ENCODE assay signal across 14 cellular contexts in genomic region chr20:11117808-11118528, GRCh38.
DNase-seq lines count a peak whose midpoint lies in the region; TF ChIP-seq lines count a peak whose summit lies in the region.
"Had no signal": no experiment of that assay in that cellular context is flagged by ENCODE, and none has a peak within 500 bp of the region (broad histone marks: within the 10 kb centered on the region; RNA-seq: fewer than 3 reads in every experiment).

No MANE protein-coding gene starts in this region.

- no peaks in the 10 kb centered on the region for H3K36me3 ChIP-seq in adipocyte (ENCODE audit: control insufficient read depth, insufficient read depth, low read length, severe bottlenecking)
- no peaks in the 10 kb centered on the region for H3K36me3 ChIP-seq in Peyer's patch
- H3K36me3 ChIP-seq in colonic mucosa, result no peaks in the 10 kb centered on the region

- H3K36me3 Mint-ChIP-seq in HFFc6 (ENCODE audit: low read depth) (no peaks in the 10 kb centered on the region), mesothelial cell of epicardium (no peaks in the 10 kb centered on the region)
- H3K36me3 Mint-ChIP-seq: naive thymus-derived CD8-positive, alpha-beta T cell had no signal

- no peaks in the 10 kb centered on the region for H3K27me3 ChIP-seq in adipocyte (replicated peaks; ENCODE audit: control insufficient read depth, insufficient read depth, low read length)
- no peaks in the 10 kb centered on the region for H3K27me3 ChIP-seq in Peyer's patch
- H3K27me3 ChIP-seq in colonic mucosa, result no peaks in the 10 kb centered on the region
- H3K27me3 ChIP-seq: body of pancreas had no signal

- H3K9me3 Mint-ChIP-seq in HFFc6 (no peaks in the 10 kb centered on the region; the same call in 1 of the 2 replicates), mesothelial cell of epicardium (no peaks in the 10 kb centered on the region)

- H3K9ac ChIP-seq in adipocyte (ENCODE audit: low read length) (no peak overlapping the region), colonic mucosa (ENCODE audit: low read depth in 2 of 2, low read length in 2 of 2) (no peak overlapping the region)

- no peak for TF ChIP-seq CTCF in HFFc6 (IDR thresholded peaks at IDR 0.05)
- no peak for TF ChIP-seq CTCF in mesothelial cell of epicardium (IDR thresholded peaks at IDR 0.05; ENCODE audit: unreplicated experiment)
- no peak for TF ChIP-seq CTCF in Peyer's patch (IDR thresholded peaks at IDR 0.05)
- TF ChIP-seq CTCF in colonic mucosa (IDR thresholded peaks at IDR 0.05), result no peak

- H3K4me1 ChIP-seq in adipocyte (ENCODE audit: control insufficient read depth, insufficient read depth, low read length) (peaks cover 4% of the 10 kb centered on the region), Peyer's patch (no peaks in the 10 kb centered on the region), colonic mucosa (no peaks in the 10 kb centered on the region)

- H3K9me3 ChIP-seq in adipocyte (ENCODE audit: control insufficient read depth, low read length) (no peaks in the 10 kb centered on the region), Peyer's patch (no peaks in the 10 kb centered on the region), colonic mucosa (no peaks in the 10 kb centered on the region)
- H3K9me3 ChIP-seq: body of pancreas had no signal

- H3K4me3 Mint-ChIP-seq in HFFc6 (no peak overlapping the region), mesothelial cell of epicardium (no peak overlapping the region)
- H3K4me3 Mint-ChIP-seq: naive thymus-derived CD8-positive, alpha-beta T cell; WTC11 had no signal

- H3K4me1 Mint-ChIP-seq in HFFc6 (ENCODE audit: low read depth), result no peaks in the 10 kb centered on the region; the same call in 1 of the 2 replicates
- no peaks in the 10 kb centered on the region for H3K4me1 Mint-ChIP-seq in mesothelial cell of epicardium
- H3K4me1 Mint-ChIP-seq: naive thymus-derived CD8-positive, alpha-beta T cell; WTC11 had no signal

- H3K4me3 ChIP-seq in adipocyte (ENCODE audit: low read length), result no peak overlapping the region
- no peak overlapping the region for H3K4me3 ChIP-seq in Peyer's patch
- H3K4me3 ChIP-seq in colonic mucosa, result no peak overlapping the region
- H3K4me3 ChIP-seq: body of pancreas had no signal

- no peak overlapping the region for H3K27ac Mint-ChIP-seq in HFFc6
- H3K27ac Mint-ChIP-seq in mesothelial cell of epicardium, result no peak overlapping the region
- H3K27ac Mint-ChIP-seq: naive thymus-derived CD8-positive, alpha-beta T cell; WTC11 had no signal

- no peaks in the 10 kb centered on the region for H3K27me3 Mint-ChIP-seq in HFFc6 (ENCODE audit: insufficient read depth)
- H3K27me3 Mint-ChIP-seq in mesothelial cell of epicardium (ENCODE audit: low read depth), result no peaks in the 10 kb centered on the region
- H3K27me3 Mint-ChIP-seq: naive thymus-derived CD8-positive, alpha-beta T cell had no signal

- intact Hi-C loops in colonic mucosa (cut with DNase I), result no loop called here

- TF ChIP-seq POLR2A in Peyer's patch (IDR thresholded peaks at IDR 0.05), result no peak

- H3K27ac ChIP-seq in Peyer's patch (no peak overlapping the region), colonic mucosa (no peak overlapping the region)
- H3K27ac ChIP-seq: body of pancreas had no signal

- DNase-seq in A172 (ENCODE audit: low spot score), result peak; percentile 71
- peak; percentile 25 for DNase-seq in HFFc6
- peak; percentile 3 for DNase-seq in adipocyte (ENCODE audit: low read depth)
- DNase-seq in foreskin melanocyte, result peak; percentile 22
- DNase-seq in mesothelial cell of epicardium (ENCODE audit: low spot score in 2 of 2, unreplicated experiment in 2 of 2), result no peak
- DNase-seq in Peyer's patch, result no peak
- no peak for DNase-seq in colonic mucosa
- DNase-seq in GF-D8 (lab: John Stamatoyannopoulos, UW), result no peak
- DNase-seq: activated T-cell treated with anti-CD3 and anti-CD28 coated beads, Interleukin-2, amount 50 U/mL, for 48 hours; body of pancreas; naive thymus-derived CD8-positive, alpha-beta T cell; SHP77 treated with DMSO at 0.1 percent for 48 hours; trophoblast cell had no signal

Comparison
In these comparisons a context has a peak if more than half of its experiments do, and no peak if none do; other contexts are left out.
1. DNase-seq: peak in A172 (single experiment), HFFc6 (single experiment), adipocyte (single experiment) and foreskin melanocyte (single experiment); none in mesothelial cell of epicardium (0 of 2), Peyer's patch (0 of 3), colonic mucosa (single experiment) and GF-D8 (single experiment).